In the genomic region with DNA sequence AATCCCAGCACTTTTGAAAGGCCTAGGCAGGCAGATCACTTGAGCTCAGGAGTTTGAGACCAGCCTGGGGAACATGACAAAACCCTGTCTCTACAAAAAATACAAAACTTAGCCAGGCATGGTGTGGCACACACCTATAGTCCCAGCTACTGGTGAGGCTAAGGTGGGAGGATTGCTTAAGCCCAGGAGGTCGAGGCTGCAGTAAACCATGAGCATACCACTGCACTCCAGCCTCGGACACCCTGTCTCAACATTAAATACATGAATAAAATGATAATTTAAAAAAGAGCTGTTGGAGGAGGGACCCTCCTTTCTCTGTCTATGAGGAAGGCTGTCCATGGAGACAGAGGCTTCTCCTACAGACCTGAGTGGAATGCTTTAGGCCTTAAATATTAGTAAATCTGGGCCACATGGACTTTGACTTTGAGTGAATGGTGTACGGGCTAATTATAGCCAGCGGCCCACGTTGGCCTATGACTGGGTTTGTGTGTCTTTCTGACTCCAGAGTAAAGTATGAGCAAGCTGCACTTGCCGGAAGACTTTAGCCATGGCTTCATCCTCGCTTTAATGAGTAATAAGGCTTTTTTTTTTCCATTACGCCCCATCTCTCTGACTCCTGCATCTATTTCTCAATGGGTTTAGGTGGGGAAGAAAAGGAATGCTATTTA, we compare ENCODE assay signal across 16 cellular contexts. TPM values are rescaled to one million over a fixed set of nuclear protein-coding genes. Genes with fewer than 3 reads are reported as not detected.
DNase-seq lines count a peak whose midpoint lies in the region; ATAC-seq, FAIRE-seq and TF ChIP-seq lines count a peak whose summit lies in the region.
"Had no signal": no experiment of that assay in that cellular context is flagged by ENCODE, and none has a peak within 500 bp of the region (broad histone marks: within the 10 kb centered on the region; RNA-seq: fewer than 3 reads in every experiment).

No MANE protein-coding gene starts in this region.

- FAIRE-seq in HepG2 (lab: Jason Lieb, UNC), result peak; percentile 82
- FAIRE-seq: urothelium cell line had no signal

- CTCF ChIA-PET in HepG2 (lab: Yijun Ruan, JAX; ENCODE audit: low intra/inter-chr PET ratio, low total read pairs), result no interaction called here

- H3K9ac ChIP-seq in HepG2 (ENCODE audit: insufficient read depth, low read depth, low read length), result peak overlapping the region; percentile 54; the same call in 1 of the 2 replicates

- H3K27me3 ChIP-seq in brain microvascular endothelial cell (replicated peaks) (no peaks in the 10 kb centered on the region), HepG2 (ENCODE audit: control insufficient read depth in 1 of 2, insufficient read depth in 2 of 2, low read length in 2 of 2) (no peaks in the 10 kb centered on the region), tibial nerve (no peaks in the 10 kb centered on the region)

- H3K4me1 ChIP-seq in HepG2 (ENCODE audit: insufficient read depth, low read length) (peaks cover 51% of the 10 kb centered on the region), tibial nerve (no peaks in the 10 kb centered on the region)

- H3K4me2 ChIP-seq in HepG2 (ENCODE audit: low read depth, low read length), result peak overlapping the region; percentile 65

- WGBS in HepG2 (ENCODE audit: low lambda C conversion rate), result under 1% methylated on average over 8 of the region's 8 CpGs
- WGBS in tibial nerve, 2 donors, result 80 to 82% methylated on average over 8 of the region's 8 CpGs

- H3K36me3 ChIP-seq in brain microvascular endothelial cell (replicated peaks), result no peaks in the 10 kb centered on the region
- no peaks in the 10 kb centered on the region for H3K36me3 ChIP-seq in HepG2 (replicated peaks in 1 of 2; ENCODE audit: control insufficient read depth in 1 of 2, insufficient read depth in 2 of 2, low read length in 2 of 2)
- no peaks in the 10 kb centered on the region for H3K36me3 ChIP-seq in tibial nerve

- DNase-seq in ACHN (peak; percentile 28), HS-5 (ENCODE audit: low read depth) (peak; percentile 92), brain microvascular endothelial cell (peak; percentile 94), HepG2 (ENCODE audit: low spot score) (peak; percentile 92), D341Med (ENCODE audit: low spot score) (no peak), NCI-H2107 (lab: John Stamatoyannopoulos, UW) (no peak), tibial nerve (ENCODE audit: low spot score in 2 of 2) (no peak)
- DNase-seq: activated CD4-positive, CD25-positive, alpha-beta regulatory T cell treated with anti-CD3 and anti-CD28 coated beads, Interleukin-2, amount 50 U/mL, for 72 hours; activated T-cell treated with anti-CD3 and anti-CD28 coated beads, Interleukin-2, amount 50 U/mL, for 4 hours; islet precursor cell; NCI-H1694; NCI-H774; stimulated activated CD4-positive, alpha-beta T cell treated with anti-CD3 and anti-CD28 coated beads, Interleukin-12 subunit alpha, Interleukin-12 subunit beta, amount 100 ng/mL, for 4 hours; stimulated activated CD8-positive, alpha-beta memory T cell treated with anti-CD3 and anti-CD28 coated beads, Interleukin-4, amount 100 ng/mL, for 48 hours had no signal

- intact Hi-C loops in HepG2 (cut with micrococcal nuclease; ENCODE audit: unreplicated experiment), result no loop called here

- no TSS peak for BruUV-seq in HepG2 (replicated peaks; lab: Mats Ljungman, UMichigan)

- in situ Hi-C loops in ACHN (cut with HindIII; ENCODE audit: low pct_ligation_motif_present, low pct_unique_long_range_greater_than_20kb, low sequenced_read_pairs) (no loop called here), brain microvascular endothelial cell (cut with HindIII; ENCODE audit: low pct_ligation_motif_present, low sequenced_read_pairs) (no loop called here), HepG2 (cut with HindIII; ENCODE audit: extremely low pct_ligation_motif_present, low pct_unique_long_range_greater_than_20kb) (no loop called here)

- TF ChIP-seq POLR2A in HepG2 (IDR thresholded peaks at IDR 0.05; ENCODE audit: insufficient read depth in 1 of 2, low read depth in 2 of 2, low read length in 2 of 2) (peak in 1 of 2 experiments; percentile 22; a peak in 1 of 4 replicates), tibial nerve (IDR thresholded peaks at IDR 0.05) (no peak)

- TF ChIP-seq CTCF in brain microvascular endothelial cell (IDR thresholded peaks at IDR 0.05; ENCODE audit: low read depth, low read length, missing control alignments), result no peak
- no peak for TF ChIP-seq CTCF in HepG2 (CRISPR knock-in tag; IDR thresholded peaks at IDR 0.05)
- no peak for TF ChIP-seq CTCF in tibial nerve (IDR thresholded peaks at IDR 0.05)

- H2AFZ ChIP-seq in HepG2 (ENCODE audit: low read length), result no peak overlapping the region

- POLR2A ChIA-PET in HepG2 (lab: Yijun Ruan, JAX), result interaction anchor here (1.1 to 2.5 kb wide), 4 partner anchors 8 to 111 kb away, joined by 3 to 7 read pairs (median 6); no protein-coding TSS in a partner anchor

- H3K27ac ChIP-seq in brain microvascular endothelial cell (peak overlapping the region; percentile 58), HepG2 (ENCODE audit: extremely low read length, insufficient read depth, low read length) (peak overlapping the region; percentile 57), tibial nerve (no peak overlapping the region)

- ATAC-seq in HepG2, result peak; percentile 96
- ATAC-seq in HG02763 (IDR thresholded peaks at IDR 0.05; ENCODE audit: unreplicated experiment), result no peak
- ATAC-seq: activated T-cell treated with anti-CD3 and anti-CD28 coated beads, Interleukin-2, amount 50 U/mL, for 4 hours had no signal

- H3K9me3 ChIP-seq in HepG2 (ENCODE audit: low read length), result no peaks in the 10 kb centered on the region
- H3K9me3 ChIP-seq in tibial nerve, result no peaks in the 10 kb centered on the region

- TF ChIP-seq EP300 in HepG2 (IDR thresholded peaks at IDR 0.05; ENCODE audit: low read depth in 2 of 2, low read length in 2 of 2), result peak; percentile 39 to 55; a peak in 3 of 4 replicates
- TF ChIP-seq EP300 in HepG2 (CRISPR knock-in tag; IDR thresholded peaks at IDR 0.05; ENCODE audit: borderline replicate concordance), result no peak; the same call in 1 of the 2 replicates
- TF ChIP-seq EP300 in tibial nerve (IDR thresholded peaks at IDR 0.05), result no peak

- TF ChIP-seq RAD21 in HepG2 (CRISPR knock-in tag; IDR thresholded peaks at IDR 0.05), result no peak

- no peak overlapping the region for H3K4me3 ChIP-seq in brain microvascular endothelial cell (ENCODE audit: low read depth, low read length)
- H3K4me3 ChIP-seq in HepG2 (replicated peaks in 1 of 3; ENCODE audit: insufficient read depth in 1 of 3, low read depth in 2 of 3, low read length in 3 of 3), result peak overlapping the region in 1 of 3 experiments; percentile 19; a peak in 1 of 6 replicates
- no peak overlapping the region for H3K4me3 ChIP-seq in tibial nerve

- no peaks in the 10 kb centered on the region for H4K20me1 ChIP-seq in HepG2 (ENCODE audit: insufficient read depth, low read length)

- no peaks in the 10 kb centered on the region for H3K79me2 ChIP-seq in HepG2 (ENCODE audit: insufficient read depth, low read length)

TF ChIP-seq in HepG2, 621 proteins besides CTCF, POLR2A, EP300 and RAD21 (continues in another document):
- TF ChIP-seq SALL1 (CRISPR knock-in tag; IDR thresholded peaks at IDR 0.05) (peak; percentile 49; the same call in 1 of the 2 replicates), SPEN (CRISPR knock-in tag; IDR thresholded peaks at IDR 0.05; ENCODE audit: low read depth) (0 out of 2 replicates have a peak, but pooled peaks have one; percentile 20), CHD4 (IDR thresholded peaks at IDR 0.05; ENCODE audit: borderline replicate concordance, low read length) (0 out of 2 replicates have a peak, but pooled peaks have one; percentile 1), ETV5 (CRISPR knock-in tag; IDR thresholded peaks at IDR 0.05; ENCODE audit: borderline replicate concordance) (peak; percentile 58; the same call in 1 of the 2 replicates), FOXA3 (CRISPR knock-in tag; IDR thresholded peaks at IDR 0.05) (0 out of 2 replicates have a peak, but pooled peaks have one; percentile 44), ZNF644 (CRISPR knock-in tag; IDR thresholded peaks at IDR 0.05; ENCODE audit: low read depth) (peak; percentile 58; the same call in 1 of the 2 replicates)
- TF ChIP-seq, protein P1, sequence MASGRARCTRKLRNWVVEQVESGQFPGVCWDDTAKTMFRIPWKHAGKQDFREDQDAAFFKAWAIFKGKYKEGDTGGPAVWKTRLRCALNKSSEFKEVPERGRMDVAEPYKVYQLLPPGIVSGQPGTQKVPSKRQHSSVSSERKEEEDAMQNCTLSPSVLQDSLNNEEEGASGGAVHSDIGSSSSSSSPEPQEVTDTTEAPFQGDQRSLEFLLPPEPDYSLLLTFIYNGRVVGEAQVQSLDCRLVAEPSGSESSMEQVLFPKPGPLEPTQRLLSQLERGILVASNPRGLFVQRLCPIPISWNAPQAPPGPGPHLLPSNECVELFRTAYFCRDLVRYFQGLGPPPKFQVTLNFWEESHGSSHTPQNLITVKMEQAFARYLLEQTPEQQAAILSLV (CRISPR knock-in tag; IDR thresholded peaks at IDR 0.05; ENCODE audit: borderline replicate concordance), result no peak

RNA-seq across cellular contexts. Expression of gene RAB3B, which starts 21.3 kb away (rescaled TPM):
- 1.0 and 1.9 TPM in 2 replicates for total RNA-seq in HepG2 (2016; rRNA removed; fragmentation: Illumina TruSeq; extraction: Trizol)
- 0.09 and 0.10 TPM in 2 replicates for total RNA-seq in HepG2 (2016; cell fraction: cytosol; rRNA removed; fragmentation: Illumina TruSeq; extraction: Trizol; ENCODE audit: low read depth)
- total RNA-seq in HepG2 (2016; cell fraction: insoluble cytoplasmic fraction; rRNA removed; fragmentation: Illumina TruSeq; extraction: Trizol), result 1.2 and 1.6 TPM in 2 replicates
- 0.31 and 0.43 TPM in 2 replicates for total RNA-seq in HepG2 (2016; cell fraction: membrane; rRNA removed; fragmentation: Illumina TruSeq; extraction: Trizol)
- total RNA-seq in HepG2 (2016; cell fraction: nucleus; rRNA removed; fragmentation: Illumina TruSeq; extraction: Trizol), result 0.65 and 0.81 TPM in 2 replicates
- 1.2 and 1.7 TPM in 2 replicates for polyA plus RNA-seq in HepG2 (2011; rRNA removed)
- 0.72 and 1.6 TPM in 2 replicates for polyA plus RNA-seq in HepG2 (2011; cell fraction: cytosol; rRNA removed)
- 0.72 and 1.2 TPM in 2 replicates for polyA plus RNA-seq in HepG2 (2011; cell fraction: nucleus; rRNA removed)
- polyA plus RNA-seq in HepG2 (2012), result 0.64 and 1.5 TPM in 2 replicates
- polyA plus RNA-seq in HepG2 (2016; cell fraction: cytosol; fragmentation: Illumina TruSeq; extraction: Trizol; ENCODE audit: low read depth), result 0.07 and 0.08 TPM in 2 replicates
- 0.94 and 1.3 TPM in 2 replicates for polyA plus RNA-seq in HepG2 (2016; cell fraction: insoluble cytoplasmic fraction; fragmentation: Illumina TruSeq; extraction: Trizol; ENCODE audit: low read depth)
- 0.19 and 0.23 TPM in 2 replicates for polyA plus RNA-seq in HepG2 (2016; cell fraction: membrane; fragmentation: Illumina TruSeq; extraction: Trizol; ENCODE audit: low read depth)
- 0.75 and 0.93 TPM in 2 replicates for polyA plus RNA-seq in HepG2 (2016; cell fraction: nucleus; fragmentation: Illumina TruSeq; extraction: Trizol; ENCODE audit: insufficient read depth, low read depth)
- polyA minus RNA-seq in HepG2 (2011; rRNA and poly(A)+ RNA removed; ENCODE audit: low replicate concordance), result 2.2 TPM in 1 of 2 replicates, not detected in the other
- polyA minus RNA-seq in HepG2 (2011; cell fraction: cytosol; rRNA and poly(A)+ RNA removed), result 1.8 and 3.7 TPM in 2 replicates
- 1.0 and 1.9 TPM in 2 replicates for polyA minus RNA-seq in HepG2 (2011; cell fraction: nucleus; rRNA and poly(A)+ RNA removed)
- under 1 TPM in 2 of 4 donors, not detected in 2; under 0.01 to 0.39 TPM for total RNA-seq in tibial nerve

Comparison
In these comparisons a context has a peak if more than half of its experiments do, and no peak if none do; other contexts are left out.
1. DNase-seq: peak in ACHN (single experiment), HS-5 (single experiment), brain microvascular endothelial cell (single experiment) and HepG2 (single experiment); none in D341Med (single experiment), NCI-H2107 (single experiment) and tibial nerve (0 of 2).
2. H3K27ac ChIP-seq: peak in brain microvascular endothelial cell (single experiment) and HepG2 (single experiment); none in tibial nerve (0 of 4).